Comparison of ENCODE assay signal across 8 cellular contexts in genomic region chr3:96814581-96815567, GRCh38. TPM values are rescaled to one million over a fixed set of nuclear protein-coding genes. Genes with fewer than 3 reads are reported as not detected.
DNase-seq lines count a peak whose midpoint lies in the region; ATAC-seq and TF ChIP-seq lines count a peak whose summit lies in the region.

EPHA6 (plus strand) TSS chr3:96814594.

- H3K79me2 ChIP-seq in SK-N-SH (ENCODE audit: insufficient read depth) = no peaks in the 10 kb centered on the region

- WGBS in SK-N-SH (ENCODE audit: low lambda C conversion rate) = 6% methylated on average over 46 of the region's 56 CpGs
- 4% methylated on average over 56 of the region's 56 CpGs for WGBS in prostate gland

- intact Hi-C loops in prostate gland (cut with DNase I) = no loop called here

- no peaks in the 10 kb centered on the region for H4K20me1 ChIP-seq in SK-N-SH (ENCODE audit: insufficient read depth)

- no peak for ATAC-seq in GM19397 (IDR thresholded peaks at IDR 0.05; ENCODE audit: unreplicated experiment)

- POLR2A ChIA-PET in SK-N-SH (lab: Yijun Ruan, JAX) = no interaction called here

- H3K27me3 ChIP-seq in SK-N-SH (ENCODE audit: insufficient read depth) (peaks cover 18% of the 10 kb centered on the region), prostate gland (replicated peaks; ENCODE audit: insufficient read depth) (no peaks in the 10 kb centered on the region)

- peak within 1 kb of the TSS; percentile 85 for H3K4me2 ChIP-seq in SK-N-SH

- CTCF ChIA-PET in SK-N-SH (lab: Yijun Ruan, JAX) = interaction anchor here (0.7 kb wide), 1 partner anchor 1770 kb away, joined by 3 read pairs; no protein-coding TSS in a partner anchor

- peak within 1 kb of the TSS; percentile 83; the same call in 1 of the 2 replicates for H2AFZ ChIP-seq in SK-N-SH (ENCODE audit: low read depth)

- TF ChIP-seq RAD21 in SK-N-SH (IDR thresholded peaks at IDR 0.05; ENCODE audit: low read length) = no peak

- H3K9me3 ChIP-seq in SK-N-SH (no peaks in the 10 kb centered on the region), prostate gland (no peaks in the 10 kb centered on the region)

- TF ChIP-seq POLR2A in prostate gland (IDR thresholded peaks at IDR 0.05) = no peak

- H3K9me2 ChIP-seq in SK-N-SH = no peaks in the 10 kb centered on the region

- no peaks in the 10 kb centered on the region for H3F3A ChIP-seq in SK-N-SH (replicated peaks; ENCODE audit: insufficient read depth)

- no peak for TF ChIP-seq CTCF in GM12864 (IDR thresholded peaks at IDR 0.05; ENCODE audit: low read depth, low read length, missing control alignments)
- TF ChIP-seq CTCF in SK-N-SH (IDR thresholded peaks at IDR 0.05) = no peak
- no peak for TF ChIP-seq CTCF in fibroblast of villous mesenchyme (IDR thresholded peaks at IDR 0.05; ENCODE audit: insufficient read depth, low read depth, low read length)
- no peak for TF ChIP-seq CTCF in prostate gland (IDR thresholded peaks at IDR 0.05)

- H3K4me3 ChIP-seq in GM12864 (ENCODE audit: low read depth, low read length) (peak within 1 kb of the TSS; percentile 22), SK-N-SH (ENCODE audit: low read depth in 2 of 2, low read length in 1 of 2) (peak within 1 kb of the TSS; percentile 46 to 60), fibroblast of villous mesenchyme (ENCODE audit: low read depth, low read length) (peak within 1 kb of the TSS; percentile 57), prostate gland (peak within 1 kb of the TSS; percentile 42 to 50)

- no peaks in the 10 kb centered on the region for H3K36me3 ChIP-seq in SK-N-SH (replicated peaks in 1 of 2; ENCODE audit: control insufficient read depth in 1 of 2, insufficient read depth in 2 of 2, low read length in 1 of 2)
- no peaks in the 10 kb centered on the region for H3K36me3 ChIP-seq in prostate gland

- TF ChIP-seq EP300 in SK-N-SH (IDR thresholded peaks at IDR 0.05; ENCODE audit: borderline replicate concordance in 1 of 2, low read depth in 1 of 2, low read length in 1 of 2) = no peak

- H3K27ac ChIP-seq in SK-N-SH (ENCODE audit: low read depth in 2 of 2, low read length in 1 of 2) (no peak within 1 kb of the TSS), prostate gland (peak within 1 kb of the TSS; percentile 41 to 57)

- DNase-seq in GM12864 (ENCODE audit: low read depth) (no peak), SK-N-SH (peak; percentile 19), fibroblast of villous mesenchyme (ENCODE audit: low read depth) (no peak), prostate gland (ENCODE audit: low spot score) (no peak), NCI-H1105 (lab: John Stamatoyannopoulos, UW) (no peak), NCI-H1092 treated with DMSO at 0.1 percent for 48 hours (lab: John Stamatoyannopoulos, UW) (no peak), NCI-H748 treated with DMSO at 0.1 percent for 48 hours (lab: John Stamatoyannopoulos, UW) (no peak)

- no peak within 1 kb of the TSS for H3K9ac ChIP-seq in SK-N-SH

- H3K4me1 ChIP-seq in SK-N-SH (ENCODE audit: control insufficient read depth in 1 of 2, insufficient read depth in 2 of 2, low read depth in 1 of 2, low read length in 1 of 2) (peaks cover 0 to 12% of the 10 kb centered on the region in 2 experiments; a peak in 1 of 4 replicates), prostate gland (replicated peaks) (no peaks in the 10 kb centered on the region)

TF ChIP-seq in SK-N-SH, 30 proteins besides CTCF, POLR2A, EP300 and RAD21:
- TF ChIP-seq EZH2phosphoT487 (IDR thresholded peaks at IDR 0.05; ENCODE audit: borderline replicate concordance, low read depth) (no peak), RFX5 (IDR thresholded peaks at IDR 0.05; ENCODE audit: low read length) (no peak), GABPA (IDR thresholded peaks at IDR 0.05; ENCODE audit: low read depth) (no peak), GATA2 (CRISPR knock-in tag; IDR thresholded peaks at IDR 0.05) (no peak), FOSL2 (IDR thresholded peaks at IDR 0.05; ENCODE audit: borderline replicate concordance, low read depth) (no peak), PBX3 (IDR thresholded peaks at IDR 0.05) (no peak), RXRA (IDR thresholded peaks at IDR 0.05; ENCODE audit: borderline replicate concordance, low read depth) (no peak), TAF1 (IDR thresholded peaks at IDR 0.05; ENCODE audit: borderline replicate concordance, low read depth, low read length) (no peak), IRF3 (IDR thresholded peaks at IDR 0.05; ENCODE audit: low read depth, low read length) (no peak), NRF1 (IDR thresholded peaks at IDR 0.05; ENCODE audit: low read depth, low read length) (no peak), FOXM1 (IDR thresholded peaks at IDR 0.05; ENCODE audit: low read depth) (no peak)

RNA-seq across cellular contexts. Expression of gene EPHA6, which starts in this region (rescaled TPM):
- not detected in 2 replicates for polyA plus RNA-seq in SK-N-SH (2012; rRNA removed)
- 0.04 TPM in 1 of 2 replicates, not detected in the other for polyA plus RNA-seq in SK-N-SH (2012; cell fraction: cytosol; rRNA removed)
- polyA plus RNA-seq in SK-N-SH (2012; cell fraction: nucleus; rRNA removed) = not detected in 2 replicates
- total RNA-seq in fibroblast of villous mesenchyme = 1.6 and 1.7 TPM in 2 replicates
- total RNA-seq in prostate gland = 1 to 10 TPM; 1.1 to 3.7 TPM

Comparison
In these comparisons a context has a peak if more than half of its experiments do, and no peak if none do; other contexts are left out.
1. Peak in DNase-seq, H3K4me3 ChIP-seq and H3K4me2 ChIP-seq in SK-N-SH; RNA of the gene not detected or under 1 TPM.
2. H3K27ac ChIP-seq: peak in prostate gland (2 of 2); none in SK-N-SH (0 of 2).
3. Peak in every context shown above with its lines, with median percentiles within 50 percentile points of each other: H3K4me3 ChIP-seq.